ENCODE assay signal across 8 cellular contexts in the genomic region with DNA sequence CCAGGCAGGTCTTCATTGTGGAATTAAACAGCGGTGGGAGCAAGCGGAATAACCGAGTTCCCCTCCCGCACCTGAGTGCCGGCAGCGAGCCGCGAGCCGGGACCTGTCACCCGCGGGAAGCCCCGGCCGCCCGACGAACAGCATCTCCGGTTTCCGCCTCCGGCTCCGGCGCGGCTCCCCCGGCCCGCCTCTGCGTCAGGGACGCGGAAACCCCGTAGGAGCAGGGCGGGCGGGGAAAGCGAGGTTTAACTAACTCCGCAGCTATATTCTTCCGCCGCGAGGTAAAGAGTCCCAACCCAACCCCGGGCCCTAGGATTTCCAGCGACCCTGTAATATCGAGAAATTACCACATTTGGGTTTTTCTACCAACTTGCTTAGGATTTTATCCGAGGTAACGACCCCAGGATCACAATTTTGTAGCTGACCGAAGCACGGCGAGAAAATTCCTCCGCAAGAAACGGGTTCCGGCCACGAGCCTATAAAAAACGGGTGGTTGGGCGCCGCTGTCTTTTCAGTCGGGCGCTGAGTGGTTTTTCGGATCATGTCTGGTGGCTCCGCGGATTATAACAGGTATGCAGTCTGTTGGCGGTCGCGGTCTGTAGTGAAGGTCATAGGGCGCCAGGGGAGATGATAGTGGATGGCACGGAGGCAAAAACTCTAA. TPM values are rescaled to one million over a fixed set of nuclear protein-coding genes. Genes with fewer than 3 reads are reported as not detected.
DNase-seq lines count a peak whose midpoint lies in the region; ATAC-seq lines count a peak whose summit lies in the region.

Gene EIF4A2 (plus strand): TSS at position 508 of the 661 bp plus-strand sequence. CDS start 34 bp downstream, at position 542.

- no peaks in the 10 kb centered on the region for H3K9me3 ChIP-seq in BLaER1

- peak; percentile 59 for ATAC-seq in GM19395 (IDR thresholded peaks at IDR 0.05; ENCODE audit: unreplicated experiment)
- peak; percentile 40 for ATAC-seq in HG03565 (IDR thresholded peaks at IDR 0.05; ENCODE audit: unreplicated experiment)
- ATAC-seq in left lobe of liver: peak; percentile 89

- H3K4me3 ChIP-seq in BLaER1: peak within 1 kb of the TSS; percentile 89

- peaks cover 46% of the 10 kb centered on the region for H4K20me1 ChIP-seq in BLaER1

- H3K36me3 ChIP-seq in BLaER1: peaks cover 42% of the 10 kb centered on the region

- DNase-seq in NCI-H748 treated with DMSO at 0.1 percent for 48 hours (lab: John Stamatoyannopoulos, UW) (peak; percentile 25), cortex of kidney (lab: John Stamatoyannopoulos, UW) (peak; percentile 17), left lobe of liver (ENCODE audit: low spot score) (peak; percentile 91)
- DNase-seq in activated CD4-positive, alpha-beta T cell treated with anti-CD3 and anti-CD28 coated beads, Interleukin-2, amount 50 U/mL, for 24 hours (ENCODE audit: low read depth in 1 of 2, low spot score in 1 of 2): peak; percentile 89
- peak; percentile 90 for DNase-seq in stimulated activated CD4-positive, alpha-beta T cell treated with anti-CD3 and anti-CD28 coated beads, Interleukin-1b, Interleukin-23, amount 100 ng/mL, for 48 hours

- H3K4me1 ChIP-seq in BLaER1: peaks cover 39% of the 10 kb centered on the region

- H3K27ac ChIP-seq in BLaER1: peak within 1 kb of the TSS; percentile 100

- H3K9ac ChIP-seq in BLaER1: peak within 1 kb of the TSS; percentile 100

- no peaks in the 10 kb centered on the region for H3K27me3 ChIP-seq in BLaER1

- peak within 1 kb of the TSS; percentile 90 for H3K4me2 ChIP-seq in BLaER1

RNA-seq across cellular contexts. Expression of gene EIF4A2, which starts in this region (rescaled TPM):
- total RNA-seq in left lobe of liver: 143 TPM

Comparison
In these comparisons a context has a peak if more than half of its experiments do, and no peak if none do; other contexts are left out.
1. Peak in every context shown above with its lines: DNase-seq, ATAC-seq, H3K4me3 ChIP-seq and H3K27ac ChIP-seq.
2. DNase-seq: peak in every context shown above with its lines; median percentile 91 in left lobe of liver; 90 in stimulated activated CD4-positive, alpha-beta T cell treated with anti-CD3 and anti-CD28 coated beads, Interleukin-1b, Interleukin-23, amount 100 ng/mL, for 48 hours; 89 in activated CD4-positive, alpha-beta T cell treated with anti-CD3 and anti-CD28 coated beads, Interleukin-2, amount 50 U/mL, for 24 hours; 25 in NCI-H748 treated with DMSO at 0.1 percent for 48 hours; 17 in cortex of kidney.